In genomic region chrX:96684339-96685204, GRCh38 we compare ENCODE assay signal across 8 cellular contexts. TPM values are rescaled to one million over a fixed set of nuclear protein-coding genes. Genes with fewer than 3 reads are reported as not detected.
A peak's percentile ranks its signal among the peaks of the same experiment; 100 is the strongest.
DNase-seq lines count a peak whose midpoint lies in the region; ATAC-seq and TF ChIP-seq lines count a peak whose summit lies in the region.

DIAPH2 (plus strand) TSS chrX:96684842.

- H3K4me3 ChIP-seq in Caco-2 (ENCODE audit: low read depth, low read length) (peak within 1 kb of the TSS; percentile 60), trophoblast cell (ENCODE audit: low read depth, low read length) (peak within 1 kb of the TSS; percentile 77), tibial artery (peak within 1 kb of the TSS; percentile 84 to 86)

- peak within 1 kb of the TSS; percentile 77 for H2AFZ ChIP-seq in trophoblast cell (ENCODE audit: insufficient read depth, low read length, poor library complexity)

- no peaks in the 10 kb centered on the region for H3K9me3 ChIP-seq in Caco-2
- H3K9me3 ChIP-seq in trophoblast cell (ENCODE audit: insufficient read depth, low read depth, low read length): no peaks in the 10 kb centered on the region
- no peaks in the 10 kb centered on the region for H3K9me3 ChIP-seq in tibial artery

- no peaks in the 10 kb centered on the region for H3K27me3 Mint-ChIP-seq in Caco-2 (ENCODE audit: insufficient read depth, unreplicated experiment)
- H3K27me3 Mint-ChIP-seq in activated naive CD8-positive, alpha-beta T cell treated with anti-CD3 and anti-CD28 coated beads for 36 hours: no peaks in the 10 kb centered on the region

- no peaks in the 10 kb centered on the region for H3K36me3 Mint-ChIP-seq in Caco-2 (ENCODE audit: insufficient read depth, unreplicated experiment)
- H3K36me3 Mint-ChIP-seq in activated naive CD8-positive, alpha-beta T cell treated with anti-CD3 and anti-CD28 coated beads for 36 hours: no peaks in the 10 kb centered on the region

- CTCF ChIA-PET in Caco-2 (lab: Charles Lee): no interaction called here

- H3K27me3 ChIP-seq in Caco-2 (replicated peaks; ENCODE audit: control insufficient read depth, insufficient read depth, low read length) (no peaks in the 10 kb centered on the region), trophoblast cell (ENCODE audit: insufficient read depth, low read length) (no peaks in the 10 kb centered on the region), tibial artery (no peaks in the 10 kb centered on the region)

- peak; percentile 96 for ATAC-seq in Right ventricle myocardium superior (ENCODE audit: poor library complexity)

- H3K4me3 Mint-ChIP-seq in Caco-2 (ENCODE audit: unreplicated experiment): peak within 1 kb of the TSS; percentile 98
- peak within 1 kb of the TSS; percentile 91 for H3K4me3 Mint-ChIP-seq in activated naive CD8-positive, alpha-beta T cell treated with anti-CD3 and anti-CD28 coated beads for 36 hours

- no peak within 1 kb of the TSS for H2BK12ac ChIP-seq in trophoblast cell (ENCODE audit: low read length)

- H3K36me3 ChIP-seq in Caco-2 (ENCODE audit: control insufficient read depth, insufficient read depth, low read length) (no peaks in the 10 kb centered on the region), trophoblast cell (ENCODE audit: control insufficient read depth in 1 of 2, insufficient read depth in 2 of 2, low read length in 2 of 2) (no peaks in the 10 kb centered on the region), tibial artery (no peaks in the 10 kb centered on the region)

- H3K4me1 Mint-ChIP-seq in Caco-2 (ENCODE audit: low read depth, unreplicated experiment): no peaks in the 10 kb centered on the region
- H3K4me1 Mint-ChIP-seq in activated naive CD8-positive, alpha-beta T cell treated with anti-CD3 and anti-CD28 coated beads for 36 hours: peaks cover 18% of the 10 kb centered on the region

- BruUV-seq in Caco-2 (replicated peaks; lab: Mats Ljungman, UMichigan): no TSS peak

- no peaks in the 10 kb centered on the region for H3K9me3 Mint-ChIP-seq in Caco-2 (ENCODE audit: unreplicated experiment)
- H3K9me3 Mint-ChIP-seq in activated naive CD8-positive, alpha-beta T cell treated with anti-CD3 and anti-CD28 coated beads for 36 hours: no peaks in the 10 kb centered on the region

- H2BK5ac ChIP-seq in trophoblast cell (ENCODE audit: low read depth, low read length, poor library complexity): no peak within 1 kb of the TSS

- H3K4me1 ChIP-seq in Caco-2 (no peaks in the 10 kb centered on the region), trophoblast cell (ENCODE audit: control insufficient read depth in 1 of 2, insufficient read depth in 2 of 2, low read length in 2 of 2) (peaks cover 0 to 1% of the 10 kb centered on the region in 2 experiments), tibial artery (peaks cover 0 to 20% (median 0%) of the 10 kb centered on the region in 4 donors)

- POLR2A ChIA-PET in Caco-2 (lab: Charles Lee): interaction anchor here (1.1 kb wide), 1 partner anchor 36 kb away, joined by 4 read pairs; no protein-coding TSS in a partner anchor

- H3K4ac ChIP-seq in trophoblast cell (ENCODE audit: low read depth, low read length): peak within 1 kb of the TSS; percentile 20

- DNase-seq in Caco-2: peak; percentile 83 to 88
- DNase-seq in GM20000 (ENCODE audit: low spot score): peak; percentile 49
- peak; percentile 22 for DNase-seq in HPDE6-E6E7 (ENCODE audit: extremely low spot score)
- DNase-seq in SK-N-DZ (ENCODE audit: low spot score): peak; percentile 81
- peak; percentile 73 for DNase-seq in activated naive CD8-positive, alpha-beta T cell treated with anti-CD3 and anti-CD28 coated beads for 36 hours
- peak; percentile 87 for DNase-seq in Right ventricle myocardium superior
- peak; percentile 80 to 86 for DNase-seq in trophoblast cell
- peak; percentile 75 to 85 for DNase-seq in tibial artery

- H3K79me2 ChIP-seq in trophoblast cell (ENCODE audit: control insufficient read depth, insufficient read depth, low read length, poor library complexity): peaks cover 4% of the 10 kb centered on the region

- no peak within 1 kb of the TSS for H3K23ac ChIP-seq in trophoblast cell (ENCODE audit: low read length)

- H3K27ac Mint-ChIP-seq in Caco-2 (ENCODE audit: unreplicated experiment): peak within 1 kb of the TSS; percentile 86
- H3K27ac Mint-ChIP-seq in activated naive CD8-positive, alpha-beta T cell treated with anti-CD3 and anti-CD28 coated beads for 36 hours: peak within 1 kb of the TSS; percentile 90

- H3K18ac ChIP-seq in trophoblast cell (ENCODE audit: low read length): peak within 1 kb of the TSS; percentile 43

- H4K8ac ChIP-seq in trophoblast cell (ENCODE audit: low read depth, low read length): peak within 1 kb of the TSS; percentile 58

- no peak within 1 kb of the TSS for H2AK5ac ChIP-seq in trophoblast cell (ENCODE audit: low read length)

- no peak within 1 kb of the TSS for H3K27ac ChIP-seq in trophoblast cell (ENCODE audit: low read depth, low read length)
- peak within 1 kb of the TSS; percentile 83 to 84 for H3K27ac ChIP-seq in tibial artery

- H4K12ac ChIP-seq in trophoblast cell (ENCODE audit: low read depth, low read length): peak within 1 kb of the TSS; percentile 64

- H3K14ac ChIP-seq in trophoblast cell (ENCODE audit: low read length): peak within 1 kb of the TSS; percentile 22

- TF ChIP-seq CTCF in Caco-2 (IDR thresholded peaks at IDR 0.05; ENCODE audit: insufficient read depth in 1 of 2, low read depth in 1 of 2, low read length in 1 of 2, severe bottlenecking in 1 of 2, unreplicated experiment in 1 of 2) (no peak), GM20000 (IDR thresholded peaks at IDR 0.05; ENCODE audit: extremely low read depth, missing control alignments) (no peak), tibial artery (IDR thresholded peaks at IDR 0.05) (peak in 1 of 2 experiments; percentile 30)

- H4K91ac ChIP-seq in trophoblast cell (ENCODE audit: low read depth, low read length): peak within 1 kb of the TSS; percentile 50

- H3K79me1 ChIP-seq in trophoblast cell (ENCODE audit: low read length): peaks cover 4% of the 10 kb centered on the region

- WGBS in trophoblast cell (ENCODE audit: extremely low coverage, insufficient coverage, insufficient read length): no CpG with 5 or more reads among the region's 57 CpGs

- intact Hi-C loops in Caco-2 (cut with micrococcal nuclease; ENCODE audit: unreplicated experiment) (loop anchor here (1.0 to 10.0 kb wide), 2 partner anchors 140 to 312 kb away; no protein-coding TSS in a partner anchor), Right ventricle myocardium superior (cut with DNase I) (no loop called here), tibial artery (cut with DNase I; ENCODE audit: low total_unique reads) (no loop called here)

- H3K9ac ChIP-seq in trophoblast cell (ENCODE audit: low read length): peak within 1 kb of the TSS; percentile 64

- no peak within 1 kb of the TSS for H2BK120ac ChIP-seq in trophoblast cell (ENCODE audit: insufficient read depth, low read length, poor library complexity)

- H3K4me2 ChIP-seq in trophoblast cell (ENCODE audit: low read length): peak within 1 kb of the TSS; percentile 87

RNA-seq across cellular contexts. Expression of gene DIAPH2, which starts in this region (rescaled TPM):
- total RNA-seq in Caco-2 (2022) (16.1 and 18.2 TPM in 2 replicates), Right ventricle myocardium superior (11.0 TPM)
- 5.0 and 6.1 TPM in 2 replicates for polyA plus RNA-seq in SK-N-DZ (2014; cell fraction: cytosol; rRNA removed)
- 4.0 TPM in 2 replicates for polyA plus RNA-seq in SK-N-DZ (2014; cell fraction: nucleus; rRNA removed)
- 1 to 10 TPM; 4.8 to 5.5 TPM for total RNA-seq in activated naive CD8-positive, alpha-beta T cell treated with anti-CD3 and anti-CD28 coated beads for 36 hours
- 4.1 and 4.8 TPM in 2 replicates for polyA plus RNA-seq in trophoblast cell (2013)

Comparison
In these comparisons a context has a peak if more than half of its experiments do, and no peak if none do; other contexts are left out.
1. DNase-seq: peak in every context shown above with its lines; median percentile 87 in Right ventricle myocardium superior; 86 in Caco-2; 83 in trophoblast cell; 81 in SK-N-DZ; 80 in tibial artery; 73 in activated naive CD8-positive, alpha-beta T cell treated with anti-CD3 and anti-CD28 coated beads for 36 hours; 49 in GM20000; 22 in HPDE6-E6E7.